Comparison of ENCODE assay signal across 1 cellular context in genomic region chr10:112280205-112280921, GRCh38.
TF ChIP-seq lines count a peak whose summit lies in the region.

No MANE protein-coding gene starts in this region.

TF ChIP-seq in HepG2, 621 proteins besides CTCF, POLR2A, EP300 and RAD21 (continued from another document and continues in another):
- TF ChIP-seq PRDM10 (CRISPR knock-in tag; IDR thresholded peaks at IDR 0.05; ENCODE audit: low read depth) (no peak; the same call in 1 of the 2 replicates), NCOA2 (CRISPR knock-in tag; IDR thresholded peaks at IDR 0.05) (peak; percentile 62; the same call in 1 of the 2 replicates), BHLHE40 (IDR thresholded peaks at IDR 0.05; ENCODE audit: low read length) (no peak), DR1 (CRISPR knock-in tag; IDR thresholded peaks at IDR 0.05) (no peak), ZBTB39 (CRISPR knock-in tag; IDR thresholded peaks at IDR 0.05) (no peak), ADNP (CRISPR knock-in tag; IDR thresholded peaks at IDR 0.05) (peak; percentile 92), SSRP1 (CRISPR knock-in tag; IDR thresholded peaks at IDR 0.05) (no peak), CBX2 (IDR thresholded peaks at IDR 0.05; ENCODE audit: low read depth, low read length) (no peak), CBX2 (CRISPR knock-in tag; IDR thresholded peaks at IDR 0.05; ENCODE audit: low read depth) (no peak), ATF2 (CRISPR knock-in tag; IDR thresholded peaks at IDR 0.05) (0 out of 2 replicates have a peak, but pooled peaks have one; percentile 35), NCOA5 (CRISPR knock-in tag; IDR thresholded peaks at IDR 0.05) (no peak), PHB2 (IDR thresholded peaks at IDR 0.05; ENCODE audit: partially characterized antibody) (no peak), ZNF605 (CRISPR knock-in tag; IDR thresholded peaks at IDR 0.05) (no peak), ZNF674 (CRISPR knock-in tag; IDR thresholded peaks at IDR 0.05; ENCODE audit: low read depth) (no peak), ZMAT5 (CRISPR knock-in tag; IDR thresholded peaks at IDR 0.05; ENCODE audit: borderline replicate concordance, low read depth) (no peak), ZNF816 (CRISPR knock-in tag; IDR thresholded peaks at IDR 0.05; ENCODE audit: borderline replicate concordance) (no peak), ZNF264 (CRISPR knock-in tag; IDR thresholded peaks at IDR 0.05) (no peak), HNRNPH1 (optimal IDR thresholded peaks at IDR 0.05; ENCODE audit: low read depth, low read length) (no peak), ZNF703 (CRISPR knock-in tag; IDR thresholded peaks at IDR 0.05; ENCODE audit: borderline replicate concordance) (no peak), ZFP41 (CRISPR knock-in tag; IDR thresholded peaks at IDR 0.05; ENCODE audit: borderline replicate concordance) (no peak), KAT2B (IDR thresholded peaks at IDR 0.05; ENCODE audit: borderline replicate concordance, low read depth, low read length) (no peak), ZNF232 (CRISPR knock-in tag; IDR thresholded peaks at IDR 0.05; ENCODE audit: borderline replicate concordance) (no peak), EHMT2 (IDR thresholded peaks at IDR 0.05; ENCODE audit: borderline replicate concordance, low read depth, low read length) (no peak), ZNF10 (CRISPR knock-in tag; IDR thresholded peaks at IDR 0.05; ENCODE audit: borderline replicate concordance, low read depth) (no peak), ZNF570 (CRISPR knock-in tag; IDR thresholded peaks at IDR 0.05; ENCODE audit: borderline replicate concordance) (no peak), THAP9 (CRISPR knock-in tag; IDR thresholded peaks at IDR 0.05; ENCODE audit: borderline replicate concordance) (no peak), ZSCAN9 (CRISPR knock-in tag; IDR thresholded peaks at IDR 0.05; ENCODE audit: borderline replicate concordance) (no peak), NFATC3 (CRISPR knock-in tag; IDR thresholded peaks at IDR 0.05) (no peak), ZNF790 (CRISPR knock-in tag; IDR thresholded peaks at IDR 0.05; ENCODE audit: borderline replicate concordance) (no peak), TAF1 (CRISPR knock-in tag; IDR thresholded peaks at IDR 0.05) (no peak), ZNF670 (CRISPR knock-in tag; IDR thresholded peaks at IDR 0.05; ENCODE audit: borderline replicate concordance) (no peak), ZBTB7A (CRISPR knock-in tag; IDR thresholded peaks at IDR 0.05) (no peak), SCMH1 (CRISPR knock-in tag; IDR thresholded peaks at IDR 0.05; ENCODE audit: borderline replicate concordance) (no peak), ETS1 (CRISPR knock-in tag; IDR thresholded peaks at IDR 0.05) (no peak), ZNF572 (CRISPR knock-in tag; IDR thresholded peaks at IDR 0.05) (no peak), ZNF562 (CRISPR knock-in tag; IDR thresholded peaks at IDR 0.05; ENCODE audit: borderline replicate concordance) (no peak), ZBTB10 (CRISPR knock-in tag; IDR thresholded peaks at IDR 0.05; ENCODE audit: borderline replicate concordance) (no peak), NCOR1 (IDR thresholded peaks at IDR 0.05; ENCODE audit: borderline replicate concordance, low read length) (peak; percentile 61), ZNF781 (CRISPR knock-in tag; IDR thresholded peaks at IDR 0.05; ENCODE audit: borderline replicate concordance, not compliant biosample characterization) (no peak), ZNF550 (CRISPR knock-in tag; IDR thresholded peaks at IDR 0.05; ENCODE audit: borderline replicate concordance) (no peak), HNRNPUL1 (IDR thresholded peaks at IDR 0.05; ENCODE audit: low read depth, low read length) (no peak), ZNF446 (CRISPR knock-in tag; IDR thresholded peaks at IDR 0.05) (no peak), CREM (IDR thresholded peaks at IDR 0.05) (peak; percentile 46; the same call in 1 of the 2 replicates), CREM (CRISPR knock-in tag; IDR thresholded peaks at IDR 0.05) (no peak), ZSCAN20 (CRISPR knock-in tag; IDR thresholded peaks at IDR 0.05; ENCODE audit: borderline replicate concordance) (no peak), ZNF503 (CRISPR knock-in tag; IDR thresholded peaks at IDR 0.05) (no peak), ZNF549 (CRISPR knock-in tag; IDR thresholded peaks at IDR 0.05) (no peak), HMGXB4 (CRISPR knock-in tag; IDR thresholded peaks at IDR 0.05; ENCODE audit: borderline replicate concordance in 1 of 2, low read depth in 1 of 2) (no peak)
